ENCODE assay signal across 15 cellular contexts in the genomic region with DNA sequence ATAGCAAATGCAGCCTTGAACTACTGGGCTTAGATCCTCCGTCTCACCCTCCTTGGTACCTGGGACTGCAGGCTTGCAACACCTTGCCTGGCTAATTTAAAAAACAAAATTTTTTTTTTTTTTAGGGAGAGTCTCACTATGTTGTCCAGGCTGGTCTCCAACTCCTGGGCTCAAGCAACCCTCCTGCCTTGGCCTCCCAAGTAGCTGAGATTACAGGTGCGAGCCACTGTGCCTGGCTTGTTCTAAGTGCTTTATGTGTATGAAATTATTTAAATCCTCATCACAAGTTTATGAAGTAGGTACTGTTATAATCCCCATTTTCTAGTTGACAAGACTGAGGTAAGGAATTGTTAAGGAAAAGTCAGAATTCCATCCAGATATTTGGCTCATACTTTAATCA. TPM values are rescaled to one million over a fixed set of nuclear protein-coding genes. Genes with fewer than 3 reads are reported as not detected.
A peak's percentile ranks its signal among the peaks of the same experiment; 100 is the strongest.
DNase-seq lines count a peak whose midpoint lies in the region; ATAC-seq and TF ChIP-seq lines count a peak whose summit lies in the region.
"Had no signal": no experiment of that assay in that cellular context is flagged by ENCODE, and none has a peak within 500 bp of the region (broad histone marks: within the 10 kb centered on the region; RNA-seq: fewer than 3 reads in every experiment).

No MANE protein-coding gene starts in this region.

- no peak overlapping the region for H3K9ac ChIP-seq in smooth muscle cell (ENCODE audit: low read depth)

- H3K4me2 ChIP-seq in hepatocyte: peak overlapping the region; percentile 1
- peak overlapping the region; percentile 35 for H3K4me2 ChIP-seq in smooth muscle cell

- H3K4me3 ChIP-seq in heart left ventricle (no peak overlapping the region), hepatocyte (no peak overlapping the region), smooth muscle cell (no peak overlapping the region)
- H3K4me3 ChIP-seq: Peyer's patch had no signal

- H3K27ac ChIP-seq in heart left ventricle (peak overlapping the region in 9 of 12 donors; percentile 1 to 88 (median 64)), VCaP (peak overlapping the region; percentile 89; the same call in 1 of the 2 replicates), hepatocyte (peak overlapping the region; percentile 22), smooth muscle cell (ENCODE audit: low read depth) (peak overlapping the region; percentile 44)

- no peaks in the 10 kb centered on the region for H3K9me2 ChIP-seq in hepatocyte (replicated peaks; ENCODE audit: insufficient read depth)

- no peak for TF ChIP-seq CTCF in heart left ventricle (IDR thresholded peaks at IDR 0.05)
- TF ChIP-seq CTCF in VCaP (conservative IDR thresholded peaks at IDR 0.05): no peak
- TF ChIP-seq CTCF in hepatocyte (IDR thresholded peaks at IDR 0.05; ENCODE audit: poor library complexity): no peak
- no peak for TF ChIP-seq CTCF in smooth muscle cell (IDR thresholded peaks at IDR 0.05; ENCODE audit: borderline replicate concordance, insufficient read depth, poor library complexity, severe bottlenecking)

- H3K79me2 ChIP-seq in hepatocyte (peaks cover 79% of the 10 kb centered on the region), smooth muscle cell (ENCODE audit: low read depth) (peaks cover 81% of the 10 kb centered on the region)

- H3K36me3 ChIP-seq in heart left ventricle (peaks cover 0 to 3% (median 0%) of the 10 kb centered on the region in 9 donors), hepatocyte (replicated peaks; ENCODE audit: insufficient read depth, low read depth) (no peaks in the 10 kb centered on the region), smooth muscle cell (ENCODE audit: low read depth) (peaks cover 5% of the 10 kb centered on the region)
- H3K36me3 ChIP-seq: Peyer's patch had no signal

- ATAC-seq in heart left ventricle: no peak
- no peak for ATAC-seq in Right ventricle myocardium superior (ENCODE audit: poor library complexity)
- ATAC-seq in HG03095 (IDR thresholded peaks at IDR 0.05; ENCODE audit: unreplicated experiment): no peak

- no peak for DNase-seq in heart left ventricle
- DNase-seq in Right ventricle myocardium superior: no peak
- DNase-seq in hepatocyte (ENCODE audit: low spot score): no peak
- no peak for DNase-seq in smooth muscle cell (lab: John Stamatoyannopoulos, UW; ENCODE audit: unreplicated experiment)
- no peak for DNase-seq in HUDEP-2 (lab: John Stamatoyannopoulos, UW; ENCODE audit: unreplicated experiment in 76 of 76)
- DNase-seq in AG08396 (ENCODE audit: low spot score): no peak
- DNase-seq: Caco-2, DMS79, H9, NCI-H1436, NCI-H2029 treated with DMSO at 0.1 percent for 48 hours, NCI-H510A treated with DMSO at 0.1 percent for 48 hours, Peyer's patch had no signal

- H4K20me1 ChIP-seq in hepatocyte (ENCODE audit: insufficient read depth, poor library complexity, severe bottlenecking) (no peaks in the 10 kb centered on the region), smooth muscle cell (ENCODE audit: low read depth) (no peaks in the 10 kb centered on the region)

- no peak for TF ChIP-seq POLR2A in heart left ventricle (IDR thresholded peaks at IDR 0.05)

- H2AFZ ChIP-seq in hepatocyte (no peak overlapping the region), smooth muscle cell (ENCODE audit: low read depth) (no peak overlapping the region)

- WGBS in heart left ventricle, 4 donors: 66 to 86% (median 82%) methylated on average over 2 of the region's 2 CpGs
- WGBS in hepatocyte (ENCODE audit: low lambda C conversion rate, missing lambda C conversion rate): 97% methylated on average over 2 of the region's 2 CpGs
- WGBS in smooth muscle cell (ENCODE audit: low lambda C conversion rate): 91% methylated on average over 2 of the region's 2 CpGs

- H3F3A ChIP-seq in smooth muscle cell (ENCODE audit: low read depth): peaks cover 25% of the 10 kb centered on the region

- intact Hi-C loops in heart left ventricle (cut with DNase I) (loop anchor here in 1 of 10 donors (5.0 kb wide), 1 partner anchor 41 kb away; a partner anchor contains a TSS), Right ventricle myocardium superior (cut with DNase I) (no loop called here)

- H3K9me3 ChIP-seq in heart left ventricle: peaks cover 0 to 12% (median 3%) of the 10 kb centered on the region in 12 donors
- no peaks in the 10 kb centered on the region for H3K9me3 ChIP-seq in hepatocyte (ENCODE audit: low read depth)
- H3K9me3 ChIP-seq in smooth muscle cell (replicated peaks; ENCODE audit: low read depth): no peaks in the 10 kb centered on the region
- H3K9me3 ChIP-seq: Caco-2, Peyer's patch had no signal

- peaks cover 0 to 50% (median 34%) of the 10 kb centered on the region in 12 donors for H3K4me1 ChIP-seq in heart left ventricle
- peaks cover 29% of the 10 kb centered on the region for H3K4me1 ChIP-seq in hepatocyte (ENCODE audit: insufficient read depth)
- H3K4me1 ChIP-seq in smooth muscle cell (ENCODE audit: low read depth): peaks cover 37% of the 10 kb centered on the region

- H3K27me3 ChIP-seq in heart left ventricle (no peaks in the 10 kb centered on the region), hepatocyte (no peaks in the 10 kb centered on the region), smooth muscle cell (ENCODE audit: low read depth) (no peaks in the 10 kb centered on the region)
- H3K27me3 ChIP-seq: Peyer's patch had no signal

RNA-seq across cellular contexts. Expression of a gene that starts 43.0 kb away (rescaled TPM):
- 10 to 100 TPM; 46.4 to 86.2 (median 59.3) TPM for total RNA-seq in heart left ventricle
- polyA plus RNA-seq in heart left ventricle: 10 to 100 TPM; 17.4 to 30.2 TPM
- 62.0 TPM for total RNA-seq in Right ventricle myocardium superior
- total RNA-seq in hepatocyte: 38.4 and 41.2 TPM in 2 replicates
- 11.0 and 14.9 TPM in 2 replicates for polyA plus RNA-seq in hepatocyte
- total RNA-seq in smooth muscle cell: 40.5 and 41.2 TPM in 2 replicates
- 13.7 and 15.1 TPM in 2 replicates for polyA plus RNA-seq in smooth muscle cell

RNA-seq across cellular contexts. Expression of a gene that starts 51.0 kb away (rescaled TPM):
- total RNA-seq in heart left ventricle (10 to 100 TPM in 7 of 9 donors, 1 to 10 TPM in 2; 6.8 to 17.8 (median 14.7) TPM), Right ventricle myocardium superior (13.5 TPM), hepatocyte (7.8 and 8.1 TPM in 2 replicates), smooth muscle cell (11.8 and 16.5 TPM in 2 replicates)
- polyA plus RNA-seq in heart left ventricle (1 to 10 TPM; 4.8 to 6.4 TPM), hepatocyte (10.4 and 10.7 TPM in 2 replicates), smooth muscle cell (9.4 and 10.5 TPM in 2 replicates)

Comparison
In these comparisons a context has a peak if more than half of its experiments do, and no peak if none do; other contexts are left out.
1. H3K27ac ChIP-seq: peak in every context shown above with its lines; median percentile 89 in VCaP; 64 in heart left ventricle; 44 in smooth muscle cell; 22 in hepatocyte.